23 cellular contexts compared by ENCODE assay signal in genomic region chr17:78944956-78945355, GRCh38. TPM values are rescaled to one million over a fixed set of nuclear protein-coding genes. Genes with fewer than 3 reads are reported as not detected.
A peak's percentile ranks its signal among the peaks of the same experiment; 100 is the strongest.
DNase-seq lines count a peak whose midpoint lies in the region; ATAC-seq and TF ChIP-seq lines count a peak whose summit lies in the region.
"Had no signal": no experiment of that assay in that cellular context is flagged by ENCODE, and none has a peak within 500 bp of the region (broad histone marks: within the 10 kb centered on the region; RNA-seq: fewer than 3 reads in every experiment).

No MANE protein-coding gene starts in this region.

- H3K4me1 Mint-ChIP-seq in memory B cell = peaks cover 2% of the 10 kb centered on the region

- H3K27me3 ChIP-seq in osteoblast (ENCODE audit: insufficient read depth, low read length) = no peaks in the 10 kb centered on the region

- no peaks in the 10 kb centered on the region for H3K9me3 Mint-ChIP-seq in memory B cell

- H2AFZ ChIP-seq in osteoblast (ENCODE audit: low read length) = no peak overlapping the region
- H2AFZ ChIP-seq: GM23248 had no signal

- H3K36me3 Mint-ChIP-seq in memory B cell = no peaks in the 10 kb centered on the region

- H3K27ac Mint-ChIP-seq in memory B cell = no peak overlapping the region
- H3K27ac Mint-ChIP-seq: CD4-positive, alpha-beta T cell had no signal

- no peak overlapping the region for H3K27ac ChIP-seq in osteoblast (ENCODE audit: low read depth, low read length)
- H3K27ac ChIP-seq: 22Rv1, GM23248, KMS-11 had no signal

- no peak overlapping the region for H3K4me2 ChIP-seq in osteoblast (ENCODE audit: insufficient read depth, low read length)
- H3K4me2 ChIP-seq: KMS-11, SK-N-SH had no signal

- ATAC-seq in memory B cell (ENCODE audit: low read depth) (peak; percentile 53), HG02981 (IDR thresholded peaks at IDR 0.05; ENCODE audit: unreplicated experiment) (no peak)

- no peaks in the 10 kb centered on the region for H3K79me2 ChIP-seq in osteoblast (ENCODE audit: insufficient read depth, low read length)

- H3K4me1 ChIP-seq in osteoblast (ENCODE audit: insufficient read depth, low read length) = peaks cover 8% of the 10 kb centered on the region

- no peaks in the 10 kb centered on the region for H4K20me1 ChIP-seq in osteoblast (ENCODE audit: insufficient read depth, low read length)

- no peaks in the 10 kb centered on the region for H3K36me3 ChIP-seq in osteoblast (ENCODE audit: insufficient read depth, low read length)

- no peak for TF ChIP-seq CTCF in osteoblast (IDR thresholded peaks at IDR 0.05; ENCODE audit: extremely low read depth, low read depth, low read length)

- H3K4me3 ChIP-seq in osteoblast (ENCODE audit: insufficient read depth, low read length) = no peak overlapping the region
- H3K4me3 ChIP-seq: GM23248 had no signal

- no peaks in the 10 kb centered on the region for H3K9me3 ChIP-seq in osteoblast (ENCODE audit: low read depth, low read length)
- H3K9me3 ChIP-seq: SK-N-SH had no signal

- DNase-seq in NCI-H146 (lab: John Stamatoyannopoulos, UW) (peak; percentile 13), NCI-H146 treated with DMSO at 0.1 percent for 48 hours (lab: John Stamatoyannopoulos, UW; ENCODE audit: unreplicated experiment) (no peak), NCI-H69 (lab: John Stamatoyannopoulos, UW) (peak; percentile 53), memory B cell (ENCODE audit: low spot score in 2 of 2) (no peak), osteoblast (ENCODE audit: insufficient read length, low spot score, missing footprints) (peak; percentile 68), HuH-7 (ENCODE audit: low spot score) (no peak), medulla oblongata (ENCODE audit: extremely low spot score) (no peak)
- DNase-seq: CD4-positive, alpha-beta T cell; DMS53; GM23248; H7; MM.1S; NCI-H187; NCI-H2081 treated with DMSO at 0.1 percent for 48 hours; NCI-H2171; NCI-H226; NCI-H524; NCI-H774; SIG-M5; SK-N-SH had no signal

- no peak overlapping the region for H3K4me3 Mint-ChIP-seq in memory B cell
- H3K4me3 Mint-ChIP-seq: CD4-positive, alpha-beta T cell had no signal

- peaks cover 15% of the 10 kb centered on the region for H3K27me3 Mint-ChIP-seq in memory B cell

RNA-seq across cellular contexts. Expression of gene TIMP2, which starts 19.8 kb away (rescaled TPM):
- 164 and 171 TPM in 2 replicates for total RNA-seq in osteoblast

RNA-seq across cellular contexts. Expression of gene LGALS3BP, which starts 34.8 kb away (rescaled TPM):
- total RNA-seq in osteoblast = 388 and 457 TPM in 2 replicates

RNA-seq across cellular contexts. Expression of gene CEP295NL, which starts 42.0 kb away (rescaled TPM):
- 2.5 and 5.3 TPM in 2 replicates for total RNA-seq in osteoblast

Comparison
In these comparisons a context has a peak if more than half of its experiments do, and no peak if none do; other contexts are left out.
1. DNase-seq: peak in NCI-H146 (single experiment), NCI-H69 (single experiment) and osteoblast (single experiment); none in NCI-H146 treated with DMSO at 0.1 percent for 48 hours (single experiment), memory B cell (0 of 2), HuH-7 (single experiment) and medulla oblongata (single experiment).